ENCODE assay signal across 8 cellular contexts in the genomic region with DNA sequence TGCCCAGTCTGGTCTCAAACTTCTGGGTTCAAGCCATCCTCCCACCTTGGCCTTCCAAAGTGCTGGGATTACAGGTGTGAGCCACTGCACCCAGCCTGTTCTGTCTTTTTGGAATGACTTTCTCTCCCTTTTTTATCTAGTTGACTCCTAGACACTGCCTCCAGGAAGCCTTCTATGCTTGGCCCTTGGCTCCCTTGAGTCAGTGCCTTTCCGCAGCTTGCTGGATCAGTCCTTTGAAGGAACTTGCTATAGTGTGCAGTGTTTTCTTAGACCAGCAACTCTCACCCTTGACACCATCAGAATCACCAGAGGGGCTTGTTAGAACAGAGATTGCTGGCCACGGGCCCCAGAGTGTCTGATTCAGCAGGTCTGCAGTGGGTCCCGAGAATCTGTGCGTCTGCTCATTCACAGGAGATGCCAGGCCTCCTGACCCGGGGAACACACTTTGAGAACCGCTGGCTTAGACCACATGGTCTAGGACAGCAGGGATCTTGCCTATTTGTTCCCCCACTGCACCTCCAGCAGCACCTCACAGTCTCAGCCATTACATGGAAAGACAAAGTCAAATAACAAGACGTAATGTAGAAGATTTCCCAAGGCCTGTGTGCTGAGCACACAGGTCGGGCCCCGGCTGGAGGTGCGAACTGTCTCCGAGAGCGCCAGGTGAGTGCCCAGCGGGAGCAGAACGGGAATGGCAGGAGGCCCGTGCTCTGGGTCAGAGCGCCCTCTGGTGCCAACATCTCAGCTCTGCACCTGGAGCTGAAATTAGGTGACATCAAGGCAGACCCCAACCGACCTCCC. TPM values are rescaled to one million over a fixed set of nuclear protein-coding genes. Genes with fewer than 3 reads are reported as not detected.
DNase-seq lines count a peak whose midpoint lies in the region; ATAC-seq, FAIRE-seq and TF ChIP-seq lines count a peak whose summit lies in the region.

No MANE protein-coding gene starts in this region.

- no peak overlapping the region for H3K27ac Mint-ChIP-seq in activated T-helper 1 cell treated with anti-CD3 and anti-CD28 coated beads, Interleukin-12 subunit alpha, Interleukin-12 subunit beta, Interleukin-2, Interleukin-4 antibody, amounts not matched to agents 30 ng/mL and 10 ng/mL and 1 ng/mL, durations not matched to agents 14 hours and 24 hours and 36 hours

- intact Hi-C loops in activated T-helper 1 cell treated with anti-CD3 and anti-CD28 coated beads, Interleukin-12 subunit alpha, Interleukin-12 subunit beta, Interleukin-2, Interleukin-4 antibody, amounts not matched to agents 30 ng/mL and 10 ng/mL and 1 ng/mL, durations not matched to agents 14 hours and 24 hours and 36 hours (cut with micrococcal nuclease), result loop anchor here (1.0 kb wide), 2 partner anchors 178 to 340 kb away; no protein-coding TSS in a partner anchor
- intact Hi-C loops in pancreas (cut with DNase I), result loop anchor here (5.0 to 10.0 kb wide), 5 partner anchors 63 to 327 kb away; no protein-coding TSS in a partner anchor

- H3K4me1 Mint-ChIP-seq in activated T-helper 1 cell treated with anti-CD3 and anti-CD28 coated beads, Interleukin-12 subunit alpha, Interleukin-12 subunit beta, Interleukin-2, Interleukin-4 antibody, amounts not matched to agents 30 ng/mL and 10 ng/mL and 1 ng/mL, durations not matched to agents 14 hours and 24 hours and 36 hours (ENCODE audit: low read depth), result peaks cover 8% of the 10 kb centered on the region

- no peak for TF ChIP-seq POLR2A in Peyer's patch (IDR thresholded peaks at IDR 0.05)
- TF ChIP-seq POLR2A in upper lobe of left lung (IDR thresholded peaks at IDR 0.05), result no peak

- TF ChIP-seq CTCF in Peyer's patch (IDR thresholded peaks at IDR 0.05) (peak; percentile 49 to 91 (median 86)), pancreas (IDR thresholded peaks at IDR 0.05) (peak; percentile 85 to 93 (median 88)), upper lobe of left lung (IDR thresholded peaks at IDR 0.05) (peak; percentile 88 to 95 (median 90))

- H3K27me3 ChIP-seq in Peyer's patch (no peaks in the 10 kb centered on the region), pancreas (no peaks in the 10 kb centered on the region), upper lobe of left lung (no peaks in the 10 kb centered on the region)

- peaks cover 0 to 14% (median 0%) of the 10 kb centered on the region in 4 donors for H3K4me1 ChIP-seq in Peyer's patch
- peaks cover 0 to 12% (median 5%) of the 10 kb centered on the region in 3 donors for H3K4me1 ChIP-seq in pancreas
- peaks cover 11 to 30% (median 16%) of the 10 kb centered on the region in 4 donors for H3K4me1 ChIP-seq in upper lobe of left lung

- 22 to 23% methylated on average over 17 of the region's 17 CpGs for WGBS in pancreas, 2 donors
- 8 to 27% methylated on average over 12 to 17 of the region's 17 CpGs for WGBS in upper lobe of left lung, 2 donors

- H3K4me3 ChIP-seq in Peyer's patch (no peak overlapping the region), pancreas (no peak overlapping the region), upper lobe of left lung (no peak overlapping the region)

- ATAC-seq in pancreas (peak; percentile 83 to 93 (median 89)), upper lobe of left lung (ENCODE audit: low FRiP score in 2 of 2) (peak; percentile 85 to 87), HG03097 (IDR thresholded peaks at IDR 0.05; ENCODE audit: low FRiP score, unreplicated experiment) (no peak)

- no peak overlapping the region for H3K4me3 Mint-ChIP-seq in activated T-helper 1 cell treated with anti-CD3 and anti-CD28 coated beads, Interleukin-12 subunit alpha, Interleukin-12 subunit beta, Interleukin-2, Interleukin-4 antibody, amounts not matched to agents 30 ng/mL and 10 ng/mL and 1 ng/mL, durations not matched to agents 14 hours and 24 hours and 36 hours

- H3K36me3 Mint-ChIP-seq in activated T-helper 1 cell treated with anti-CD3 and anti-CD28 coated beads, Interleukin-12 subunit alpha, Interleukin-12 subunit beta, Interleukin-2, Interleukin-4 antibody, amounts not matched to agents 30 ng/mL and 10 ng/mL and 1 ng/mL, durations not matched to agents 14 hours and 24 hours and 36 hours (ENCODE audit: low read depth), result no peaks in the 10 kb centered on the region

- TF ChIP-seq EP300 in upper lobe of left lung (IDR thresholded peaks at IDR 0.05), result no peak

- H3K27me3 Mint-ChIP-seq in activated T-helper 1 cell treated with anti-CD3 and anti-CD28 coated beads, Interleukin-12 subunit alpha, Interleukin-12 subunit beta, Interleukin-2, Interleukin-4 antibody, amounts not matched to agents 30 ng/mL and 10 ng/mL and 1 ng/mL, durations not matched to agents 14 hours and 24 hours and 36 hours (ENCODE audit: insufficient read depth), result peaks cover 15% of the 10 kb centered on the region

- H3K36me3 ChIP-seq in Peyer's patch, result no peaks in the 10 kb centered on the region
- no peaks in the 10 kb centered on the region for H3K36me3 ChIP-seq in pancreas
- no peaks in the 10 kb centered on the region for H3K36me3 ChIP-seq in upper lobe of left lung

- H3K9me3 ChIP-seq in Peyer's patch (no peaks in the 10 kb centered on the region), pancreas (no peaks in the 10 kb centered on the region), upper lobe of left lung (no peaks in the 10 kb centered on the region)

- H3K27ac ChIP-seq in Peyer's patch (no peak overlapping the region), pancreas (no peak overlapping the region), upper lobe of left lung (no peak overlapping the region)

- no peak for FAIRE-seq in frontal cortex (lab: Jason Lieb, UNC)
- FAIRE-seq in pancreas (lab: Jason Lieb, UNC), result no peak

- H3K9me3 Mint-ChIP-seq in activated T-helper 1 cell treated with anti-CD3 and anti-CD28 coated beads, Interleukin-12 subunit alpha, Interleukin-12 subunit beta, Interleukin-2, Interleukin-4 antibody, amounts not matched to agents 30 ng/mL and 10 ng/mL and 1 ng/mL, durations not matched to agents 14 hours and 24 hours and 36 hours, result no peaks in the 10 kb centered on the region

- DNase-seq in COR-L47 (lab: John Stamatoyannopoulos, UW) (peak; percentile 69), HuH-7 (ENCODE audit: low spot score) (peak; percentile 82), Peyer's patch (peak; percentile 44 to 87 (median 81)), frontal cortex (ENCODE audit: low spot score in 2 of 2) (peak; percentile 51 to 79), pancreas (peak; percentile 71 to 92 (median 85)), upper lobe of left lung (peak; percentile 83)
- DNase-seq in activated T-helper 1 cell treated with anti-CD3 and anti-CD28 coated beads, Interleukin-12 subunit alpha, Interleukin-12 subunit beta, Interleukin-2, Interleukin-4 antibody, amounts not matched to agents 30 ng/mL and 10 ng/mL and 1 ng/mL, durations not matched to agents 14 hours and 24 hours and 36 hours (ENCODE audit: low spot score), result peak; percentile 45

RNA-seq across cellular contexts. Expression of a gene that starts 27.4 kb away (rescaled TPM):
- total RNA-seq in Peyer's patch (100 to 1,000 TPM in 3 of 4 donors, 10 to 100 TPM in 1; 43.7 to 181 (median 107) TPM), frontal cortex (14.7 TPM), pancreas (1 to 10 TPM; 4.1 to 8.7 (median 7.6) TPM), upper lobe of left lung (10 to 100 TPM; 12.7 to 32.5 (median 25.0) TPM)
- total RNA-seq in activated T-helper 1 cell treated with anti-CD3 and anti-CD28 coated beads, Interleukin-12 subunit alpha, Interleukin-12 subunit beta, Interleukin-2, Interleukin-4 antibody, amounts not matched to agents 30 ng/mL and 10 ng/mL and 1 ng/mL, durations not matched to agents 14 hours and 24 hours and 36 hours, result 172 and 174 TPM in 2 replicates
- 1 to 10 TPM; 5.9 to 7.1 TPM for polyA plus RNA-seq in pancreas
